Comparison of ENCODE assay signal across 13 cellular contexts in genomic region chr7:157991351-157991750, GRCh38.
"Had no signal": no experiment of that assay in that cellular context is flagged by ENCODE, and none has a peak within 500 bp of the region (broad histone marks: within the 10 kb centered on the region; RNA-seq: fewer than 3 reads in every experiment).

No MANE protein-coding gene starts in this region.

- ATAC-seq: gastrocnemius medialis, left ventricle myocardium superior had no signal

- DNase-seq: activated CD4-positive, alpha-beta T cell treated with anti-CD3 and anti-CD28 coated beads for 1 hour; activated naive CD4-positive, alpha-beta T cell treated with Interleukin-2 at 50 U/mL for 16 hours; gastrocnemius medialis; islet precursor cell; left ventricle myocardium superior; mesendoderm; nephron progenitor cell; ovary; stimulated activated CD4-positive, alpha-beta T cell treated with anti-CD3 and anti-CD28 coated beads, Interleukin-4, amount 100 ng/mL, for 4 hours; stomach; T-helper 9 cell had no signal

- H3K9me3 ChIP-seq: gastrocnemius medialis, ovary, thoracic aorta had no signal

- H3K4me3 ChIP-seq: gastrocnemius medialis, ovary, stomach, thoracic aorta, vagina had no signal

- H3K27ac ChIP-seq: gastrocnemius medialis, ovary, stomach, thoracic aorta, vagina had no signal

- H3K27me3 ChIP-seq: ovary, stomach, vagina had no signal

- H3K4me1 ChIP-seq: gastrocnemius medialis, stomach, vagina had no signal

- H3K36me3 ChIP-seq: gastrocnemius medialis, ovary, stomach, thoracic aorta, vagina had no signal
